Comparison of ENCODE assay signal across 20 cellular contexts in the genomic region with DNA sequence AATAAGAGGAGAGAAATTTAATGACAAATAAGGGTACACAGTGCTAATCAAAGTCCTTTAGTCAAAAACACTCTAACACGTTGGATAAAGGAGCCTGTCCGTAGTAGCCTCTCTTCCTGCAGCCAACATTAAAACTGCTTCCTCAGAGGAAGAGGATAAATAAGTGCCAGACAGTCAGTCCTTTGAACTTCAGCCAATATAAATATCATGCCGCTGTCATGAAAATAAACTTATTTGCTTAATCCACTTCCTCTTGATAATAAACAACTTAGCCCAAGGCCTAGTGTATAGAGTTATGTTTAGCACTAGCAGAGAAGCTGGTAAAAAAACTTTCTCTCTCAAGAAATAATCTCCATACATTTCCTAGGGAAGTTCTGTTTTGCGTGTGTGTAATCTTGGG.
A peak's percentile ranks its signal among the peaks of the same experiment; 100 is the strongest.
DNase-seq lines count a peak whose midpoint lies in the region; ATAC-seq, FAIRE-seq and TF ChIP-seq lines count a peak whose summit lies in the region.
"Had no signal": no experiment of that assay in that cellular context is flagged by ENCODE, and none has a peak within 500 bp of the region (broad histone marks: within the 10 kb centered on the region; RNA-seq: fewer than 3 reads in every experiment).

No MANE protein-coding gene starts in this region.

- DNase-seq in LoVo (ENCODE audit: low spot score) (peak; percentile 51), astrocyte (ENCODE audit: low read depth) (peak; percentile 5), mucosa of descending colon (no peak), ovary (no peak), NCI-H1417 treated with DMSO at 0.1 percent for 48 hours (lab: John Stamatoyannopoulos, UW) (no peak), NCI-H2171 treated with DMSO at 0.1 percent for 48 hours (lab: John Stamatoyannopoulos, UW) (no peak)
- DNase-seq: activated CD4-positive, alpha-beta memory T cell treated with anti-CD3 and anti-CD28 coated beads for 36 hours; activated CD4-positive, CD25-positive, alpha-beta regulatory T cell; activated T-cell treated with anti-CD3 and anti-CD28 coated beads for 4 hours; central memory CD4-positive, alpha-beta T cell; COR-L47; MM.1S; natural killer cell; NCI-H1930; psoas muscle; spleen; stimulated activated CD4-positive, alpha-beta T cell treated with anti-CD3 and anti-CD28 coated beads, Interleukin-4, amount 100 ng/mL, for 24 hours; stimulated activated naive CD8-positive, alpha-beta T cell treated with anti-CD3 and anti-CD28 coated beads, Interleukin-15, amount 100 ng/mL, for 72 hours; transverse colon had no signal

- H3K27me3 ChIP-seq in DOHH2 (ENCODE audit: control insufficient read depth, low read length), result no peaks in the 10 kb centered on the region
- no peaks in the 10 kb centered on the region for H3K27me3 ChIP-seq in astrocyte (ENCODE audit: insufficient read depth, low read length)
- H3K27me3 ChIP-seq in ovary, result no peaks in the 10 kb centered on the region
- H3K27me3 ChIP-seq: spleen, transverse colon had no signal

- TF ChIP-seq POLR2A in ovary (IDR thresholded peaks at IDR 0.05), result no peak

- H4K20me1 ChIP-seq in DOHH2 (ENCODE audit: control insufficient read depth, insufficient read depth, low read depth, low read length) (no peaks in the 10 kb centered on the region), astrocyte (ENCODE audit: insufficient read depth, low read length) (no peaks in the 10 kb centered on the region)

- no peaks in the 10 kb centered on the region for H3K9me2 ChIP-seq in DOHH2 (replicated peaks; ENCODE audit: control insufficient read depth, low read length)

- H3K4me1 ChIP-seq in DOHH2 (ENCODE audit: control insufficient read depth, low read length) (peaks cover 23% of the 10 kb centered on the region), astrocyte (ENCODE audit: insufficient read depth, low read length) (no peaks in the 10 kb centered on the region), mucosa of descending colon (ENCODE audit: low read depth) (peaks cover 3% of the 10 kb centered on the region), ovary (ENCODE audit: insufficient read depth) (peaks cover 11% of the 10 kb centered on the region)
- H3K4me1 ChIP-seq: psoas muscle had no signal

- ATAC-seq in mucosa of descending colon, result peak; percentile 66
- ATAC-seq: natural killer cell; psoas muscle; stimulated activated naive CD8-positive, alpha-beta T cell treated with anti-CD3 and anti-CD28 coated beads, Interleukin-15, amount 100 ng/mL, for 72 hours had no signal

- H3K4me2 ChIP-seq in DOHH2 (ENCODE audit: low read length), result peak overlapping the region; percentile 51
- H3K4me2 ChIP-seq in astrocyte (ENCODE audit: low read length), result no peak overlapping the region

- peaks cover 1% of the 10 kb centered on the region for H3K27me3 Mint-ChIP-seq in astrocyte (ENCODE audit: low read depth, unreplicated experiment)
- H3K27me3 Mint-ChIP-seq: activated CD4-positive, alpha-beta memory T cell treated with anti-CD3 and anti-CD28 coated beads for 36 hours; stimulated activated naive CD8-positive, alpha-beta T cell treated with anti-CD3 and anti-CD28 coated beads, Interleukin-15, amount 100 ng/mL, for 72 hours had no signal

- H3K27ac ChIP-seq in DOHH2 (ENCODE audit: low read depth, low read length) (no peak overlapping the region), astrocyte (ENCODE audit: low read depth, low read length) (no peak overlapping the region), ovary (no peak overlapping the region)
- H3K27ac ChIP-seq: psoas muscle, spleen, transverse colon had no signal

- intact Hi-C loops in mucosa of descending colon (cut with DNase I, micrococcal nuclease) (no loop called here), ovary (cut with DNase I) (no loop called here)

- no peaks in the 10 kb centered on the region for H3F3A ChIP-seq in DOHH2 (ENCODE audit: control insufficient read depth, insufficient read depth)

- peak overlapping the region; percentile 44 for H3K4me3 ChIP-seq in DOHH2 (ENCODE audit: low read length)
- H3K4me3 ChIP-seq in astrocyte (ENCODE audit: insufficient read depth, low read depth, low read length), result no peak overlapping the region
- no peak overlapping the region for H3K4me3 ChIP-seq in mucosa of descending colon
- no peak overlapping the region for H3K4me3 ChIP-seq in ovary
- H3K4me3 ChIP-seq: psoas muscle, spleen, transverse colon had no signal

- WGBS in ovary, 3 donors, result 1 to 10% (median 2%) methylated on average over 4 of the region's 4 CpGs

- no peak for FAIRE-seq in astrocyte (lab: Jason Lieb, UNC)

- H3K9ac ChIP-seq in astrocyte (ENCODE audit: low read length), result no peak overlapping the region

- no peaks in the 10 kb centered on the region for H3K36me3 Mint-ChIP-seq in astrocyte (ENCODE audit: low read depth, unreplicated experiment)
- H3K36me3 Mint-ChIP-seq: natural killer cell had no signal

- peaks cover 6% of the 10 kb centered on the region for H3K4me1 Mint-ChIP-seq in astrocyte (ENCODE audit: low read depth, unreplicated experiment)
- H3K4me1 Mint-ChIP-seq: natural killer cell; stimulated activated naive CD8-positive, alpha-beta T cell treated with anti-CD3 and anti-CD28 coated beads, Interleukin-15, amount 100 ng/mL, for 72 hours had no signal

- H2AFZ ChIP-seq in astrocyte (ENCODE audit: low read depth, low read length), result no peak overlapping the region

- H3K79me2 ChIP-seq in DOHH2 (ENCODE audit: control insufficient read depth, low read length) (no peaks in the 10 kb centered on the region), astrocyte (ENCODE audit: insufficient read depth, low read length) (no peaks in the 10 kb centered on the region)

- H3K36me3 ChIP-seq in DOHH2 (ENCODE audit: control insufficient read depth, low read length) (no peaks in the 10 kb centered on the region), astrocyte (ENCODE audit: insufficient read depth, low read length) (no peaks in the 10 kb centered on the region), mucosa of descending colon (ENCODE audit: low read depth) (no peaks in the 10 kb centered on the region), ovary (no peaks in the 10 kb centered on the region)
- H3K36me3 ChIP-seq: spleen, transverse colon had no signal

- H3K9me3 Mint-ChIP-seq in astrocyte (ENCODE audit: unreplicated experiment), result no peaks in the 10 kb centered on the region

- H3K9me3 ChIP-seq in DOHH2 (ENCODE audit: control insufficient read depth, insufficient read depth, low read length) (no peaks in the 10 kb centered on the region), astrocyte (ENCODE audit: insufficient read depth, low read depth, low read length) (no peaks in the 10 kb centered on the region), mucosa of descending colon (no peaks in the 10 kb centered on the region), ovary (no peaks in the 10 kb centered on the region)
- H3K9me3 ChIP-seq: psoas muscle, transverse colon had no signal

- no peak for TF ChIP-seq EP300 in ovary (IDR thresholded peaks at IDR 0.05)

- TF ChIP-seq CTCF in DOHH2 (IDR thresholded peaks at IDR 0.05; ENCODE audit: low read depth, low read length, poor library complexity, severe bottlenecking) (no peak), astrocyte (IDR thresholded peaks at IDR 0.05; ENCODE audit: insufficient read depth, low read depth, low read length) (no peak), mucosa of descending colon (IDR thresholded peaks at IDR 0.05) (no peak), ovary (IDR thresholded peaks at IDR 0.05) (no peak)

- no peak overlapping the region for H3K27ac Mint-ChIP-seq in astrocyte (ENCODE audit: unreplicated experiment)
- H3K27ac Mint-ChIP-seq: activated CD4-positive, alpha-beta memory T cell treated with anti-CD3 and anti-CD28 coated beads for 36 hours; natural killer cell; stimulated activated naive CD8-positive, alpha-beta T cell treated with anti-CD3 and anti-CD28 coated beads, Interleukin-15, amount 100 ng/mL, for 72 hours had no signal

- H3K4me3 Mint-ChIP-seq in astrocyte (ENCODE audit: unreplicated experiment), result no peak overlapping the region
- H3K4me3 Mint-ChIP-seq: activated CD4-positive, alpha-beta memory T cell treated with anti-CD3 and anti-CD28 coated beads for 36 hours; natural killer cell; stimulated activated naive CD8-positive, alpha-beta T cell treated with anti-CD3 and anti-CD28 coated beads, Interleukin-15, amount 100 ng/mL, for 72 hours had no signal

Comparison
In these comparisons a context has a peak if more than half of its experiments do, and no peak if none do; other contexts are left out.
1. DNase-seq: peak in LoVo (single experiment) and astrocyte (single experiment); none in mucosa of descending colon (0 of 3), ovary (0 of 5), NCI-H1417 treated with DMSO at 0.1 percent for 48 hours (single experiment) and NCI-H2171 treated with DMSO at 0.1 percent for 48 hours (single experiment).